In genomic region chr6:36724514-36725385, GRCh38 we compare ENCODE assay signal across 9 cellular contexts.
A peak's percentile ranks its signal among the peaks of the same experiment; 100 is the strongest.
DNase-seq lines count a peak whose midpoint lies in the region; ATAC-seq and TF ChIP-seq lines count a peak whose summit lies in the region.
"Had no signal": no experiment of that assay in that cellular context is flagged by ENCODE, and none has a peak within 500 bp of the region (broad histone marks: within the 10 kb centered on the region; RNA-seq: fewer than 3 reads in every experiment).

No MANE protein-coding gene starts in this region.

- intact Hi-C loops in tibial artery (cut with DNase I; ENCODE audit: low total_unique reads), result no loop called here

- no peak for ATAC-seq in activated CD4-positive, CD25-positive, alpha-beta regulatory T cell treated with anti-CD3 and anti-CD28 coated beads, Interleukin-2, amount 50 U/mL, for 24 hours
- ATAC-seq in memory B cell (ENCODE audit: low read depth) (peak; percentile 29), GM18520 (IDR thresholded peaks at IDR 0.05; ENCODE audit: unreplicated experiment) (no peak)

- H3K9me3 Mint-ChIP-seq in memory B cell, result no peaks in the 10 kb centered on the region

- no peaks in the 10 kb centered on the region for H3K27me3 ChIP-seq in tibial artery

- H3K4me3 ChIP-seq in tibial artery, result no peak overlapping the region

- no peaks in the 10 kb centered on the region for H3K9me3 ChIP-seq in tibial artery

- H3K4me1 ChIP-seq in tibial artery, result peaks cover 0 to 14% (median 0%) of the 10 kb centered on the region in 4 donors

- no peak overlapping the region for H3K4me3 Mint-ChIP-seq in memory B cell

- peaks cover 43% of the 10 kb centered on the region for H3K4me1 Mint-ChIP-seq in memory B cell

- H3K27ac ChIP-seq in VCaP, result no peak overlapping the region
- H3K27ac ChIP-seq in tibial artery, result no peak overlapping the region
- H3K27ac ChIP-seq: epithelial cell of prostate had no signal

- no peaks in the 10 kb centered on the region for H3K36me3 Mint-ChIP-seq in memory B cell

- peak; percentile 83 for TF ChIP-seq CTCF in VCaP (conservative IDR thresholded peaks at IDR 0.05)
- peak; percentile 44 to 61 for TF ChIP-seq CTCF in tibial artery (IDR thresholded peaks at IDR 0.05)

- H3K27ac Mint-ChIP-seq in memory B cell, result no peak overlapping the region

- no peaks in the 10 kb centered on the region for H3K27me3 Mint-ChIP-seq in memory B cell

- H3K36me3 ChIP-seq in tibial artery, result no peaks in the 10 kb centered on the region

- peak; percentile 50 for DNase-seq in activated CD4-positive, CD25-positive, alpha-beta regulatory T cell treated with anti-CD3 and anti-CD28 coated beads, Interleukin-2, amount 50 U/mL, for 72 hours
- DNase-seq in NCI-H1694 treated with DMSO at 0.1 percent for 48 hours (lab: John Stamatoyannopoulos, UW) (peak; percentile 50), memory B cell (ENCODE audit: low spot score in 2 of 2) (peak in 1 of 2 donors; percentile 21), tibial artery (peak; percentile 68 to 76)
- peak; percentile 19 for DNase-seq in effector CD4-positive, alpha-beta T cell
